ENCODE assay signal across 25 cellular contexts in genomic region chr22:29171721-29172120, GRCh38.
"Had no signal": no experiment of that assay in that cellular context is flagged by ENCODE, and none has a peak within 500 bp of the region (broad histone marks: within the 10 kb centered on the region; RNA-seq: fewer than 3 reads in every experiment).

No MANE protein-coding gene starts in this region.

- H3K36me3 Mint-ChIP-seq: stimulated activated effector memory CD8-positive, alpha-beta T cell treated with anti-CD3 and anti-CD28 coated beads, Interleukin-12 subunit alpha, Interleukin-12 subunit beta, amount 100 ng/mL, for 72 hours had no signal

- H3K4me3 ChIP-seq: coronary artery, esophagus squamous epithelium, heart right ventricle, lung, prostate gland, right atrium auricular region, stomach, thyroid gland had no signal

- H3K27ac ChIP-seq: coronary artery, esophagus squamous epithelium, heart right ventricle, prostate gland, right atrium auricular region, stomach, thyroid gland had no signal

- DNase-seq: dermis blood vessel endothelial cell; effector memory CD4-positive, alpha-beta T cell; erythroblast; esophagus squamous epithelium; foreskin melanocyte; glutamatergic neuron; heart right ventricle; hippocampal formation; immature natural killer cell; islet precursor cell; natural killer cell; nucleus accumbens; stimulated activated CD4-positive, alpha-beta T cell treated with anti-CD3 and anti-CD28 coated beads, Interleukin-2, amount 100 ng/mL, for 24 hours; stimulated activated CD4-positive, alpha-beta T cell treated with anti-CD3 and anti-CD28 coated beads, Interleukin-4, amount 100 ng/mL, for 24 hours; stimulated activated naive CD4-positive, alpha-beta T cell treated with Interleukin-2 at 50 U/mL for 16 hours; stomach; thyroid gland; trophoblast cell had no signal

- H3K9me3 ChIP-seq: prostate gland, thyroid gland had no signal

- ATAC-seq: heart right ventricle; natural killer cell; sciatic nerve; stimulated activated effector memory CD8-positive, alpha-beta T cell treated with anti-CD3 and anti-CD28 coated beads, Interleukin-12 subunit alpha, Interleukin-12 subunit beta, amount 100 ng/mL, for 72 hours had no signal

- H3K27ac Mint-ChIP-seq: immature natural killer cell; memory B cell; natural killer cell; stimulated activated effector memory CD8-positive, alpha-beta T cell treated with anti-CD3 and anti-CD28 coated beads, Interleukin-12 subunit alpha, Interleukin-12 subunit beta, amount 100 ng/mL, for 72 hours had no signal

- H3K36me3 ChIP-seq: esophagus squamous epithelium, heart right ventricle, prostate gland, right atrium auricular region, stomach, thyroid gland had no signal

- H3K4me1 ChIP-seq: esophagus squamous epithelium, prostate gland, right atrium auricular region, stomach, thyroid gland had no signal

- H3K4me3 Mint-ChIP-seq: immature natural killer cell; memory B cell; natural killer cell; stimulated activated effector memory CD8-positive, alpha-beta T cell treated with anti-CD3 and anti-CD28 coated beads, Interleukin-12 subunit alpha, Interleukin-12 subunit beta, amount 100 ng/mL, for 72 hours had no signal

- H3K27me3 ChIP-seq: esophagus squamous epithelium, heart right ventricle, right atrium auricular region, stomach, thyroid gland had no signal
